1 cellular context compared by ENCODE assay signal in the genomic region with DNA sequence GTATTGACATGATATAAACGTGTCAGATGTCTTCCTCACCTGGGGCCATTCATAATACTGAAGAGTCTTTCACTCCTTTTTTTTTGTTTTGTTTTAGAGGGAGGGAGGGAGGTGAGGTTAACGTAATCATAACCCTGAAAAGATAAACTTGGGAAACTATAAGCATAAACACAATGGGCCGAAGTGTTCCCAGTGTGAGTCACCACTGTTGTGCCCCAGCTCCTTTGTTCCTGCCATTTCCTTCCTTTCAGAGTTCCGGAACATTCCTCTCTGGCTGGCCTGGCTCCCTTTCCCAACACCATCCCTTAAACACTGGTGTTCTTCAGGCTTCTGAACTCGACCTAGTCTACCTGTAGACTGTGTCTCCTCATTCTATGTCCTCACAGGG.
A peak's percentile ranks its signal among the peaks of the same experiment; 100 is the strongest.
TF ChIP-seq lines count a peak whose summit lies in the region.

No MANE protein-coding gene starts in this region.

TF ChIP-seq in endothelial cell of umbilical vein, 7 proteins besides CTCF, POLR2A, EP300 and RAD21:
- TF ChIP-seq GATA2 (IDR thresholded peaks at IDR 0.05; ENCODE audit: insufficient read depth, insufficient read length, low read depth, low read length) (peak; percentile 83), POLR2AphosphoS5 (IDR thresholded peaks at IDR 0.05; ENCODE audit: insufficient read depth, low read depth, low read length) (peak; percentile 94), EZH2 (IDR thresholded peaks at IDR 0.05; ENCODE audit: borderline replicate concordance, low read depth, low read length, severe bottlenecking) (no peak), JUN (IDR thresholded peaks at IDR 0.05; ENCODE audit: borderline replicate concordance, insufficient read depth, insufficient read length, low read depth) (peak; percentile 98), FOS (IDR thresholded peaks at IDR 0.05; ENCODE audit: borderline replicate concordance, insufficient read depth, low read length) (peak; percentile 98), MYC (IDR thresholded peaks at IDR 0.05; ENCODE audit: low read depth, low read length) (no peak)
- TF ChIP-seq, protein P1, sequence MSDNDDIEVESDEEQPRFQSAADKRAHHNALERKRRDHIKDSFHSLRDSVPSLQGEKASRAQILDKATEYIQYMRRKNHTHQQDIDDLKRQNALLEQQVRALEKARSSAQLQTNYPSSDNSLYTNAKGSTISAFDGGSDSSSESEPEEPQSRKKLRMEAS (IDR thresholded peaks at IDR 0.05; ENCODE audit: insufficient read depth, insufficient read length): no peak
TF ChIP-seq in endothelial cell of umbilical vein: peak in this region for 4.
